Comparison of ENCODE assay signal across 21 cellular contexts in genomic region chr15:90633361-90633760, GRCh38.
A peak's percentile ranks its signal among the peaks of the same experiment; 100 is the strongest.
DNase-seq lines count a peak whose midpoint lies in the region; ATAC-seq and TF ChIP-seq lines count a peak whose summit lies in the region.
"Had no signal": no experiment of that assay in that cellular context is flagged by ENCODE, and none has a peak within 500 bp of the region (broad histone marks: within the 10 kb centered on the region; RNA-seq: fewer than 3 reads in every experiment).

No MANE protein-coding gene starts in this region.

- no peak for ATAC-seq in natural killer cell treated with Interleukin-12 subunit alpha and Interleukin-12 subunit beta and Interleukin-15 and Interleukin-18, amount 100 ng/mL, for 72 hours
- no peak for ATAC-seq in natural killer cell
- no peak for ATAC-seq in HG03175 (IDR thresholded peaks at IDR 0.05; ENCODE audit: unreplicated experiment)
- ATAC-seq: CD8-positive, alpha-beta T cell; GM12878 had no signal

- intact Hi-C loops in natural killer cell (cut with micrococcal nuclease) = no loop called here

- H3K4me1 Mint-ChIP-seq in activated CD4-positive, alpha-beta T cell treated with anti-CD3 and anti-CD28 coated beads, Interleukin-2, amount 10 ng/mL, durations not matched to agents 7 days and 5 days = peaks cover 6% of the 10 kb centered on the region
- H3K4me1 Mint-ChIP-seq in natural killer cell treated with Interleukin-12 subunit alpha and Interleukin-12 subunit beta and Interleukin-15 and Interleukin-18, amount 100 ng/mL, for 72 hours (ENCODE audit: low read depth in 2 of 2) = peaks cover 4 to 6% of the 10 kb centered on the region in 2 donors
- peaks cover 0 to 5% of the 10 kb centered on the region in 2 donors for H3K4me1 Mint-ChIP-seq in natural killer cell

- no peak overlapping the region for H3K4me3 ChIP-seq in fibroblast of the aortic adventitia (ENCODE audit: low read depth, low read length)
- H3K4me3 ChIP-seq: BLaER1 treated with 17β-estradiol and CSF1 and Interleukin-3, amounts not matched to agents 10 nM and 100 nM; GM12878 had no signal

- H3K9me3 Mint-ChIP-seq in activated CD4-positive, alpha-beta T cell treated with anti-CD3 and anti-CD28 coated beads, Interleukin-2, amount 10 ng/mL, durations not matched to agents 7 days and 5 days = peaks cover 2% of the 10 kb centered on the region
- no peaks in the 10 kb centered on the region for H3K9me3 Mint-ChIP-seq in natural killer cell treated with Interleukin-12 subunit alpha and Interleukin-12 subunit beta and Interleukin-15 and Interleukin-18, amount 100 ng/mL, for 72 hours
- no peaks in the 10 kb centered on the region for H3K9me3 Mint-ChIP-seq in natural killer cell
- H3K9me3 Mint-ChIP-seq: CD8-positive, alpha-beta T cell; IgD-negative memory B cell had no signal

- CTCF ChIA-PET in activated CD4-positive, alpha-beta T cell treated with anti-CD3 and anti-CD28 coated beads, Interleukin-2, amount 10 ng/mL, durations not matched to agents 7 days and 5 days (lab: Charles Lee) = interaction anchor here (1.6 kb wide), 1 partner anchor 35 kb away, joined by 3 read pairs; no protein-coding TSS in a partner anchor

- POLR2A ChIA-PET in activated CD4-positive, alpha-beta T cell treated with anti-CD3 and anti-CD28 coated beads, Interleukin-2, amount 10 ng/mL, durations not matched to agents 7 days and 5 days (lab: Charles Lee) = no interaction called here

- H3K27me3 Mint-ChIP-seq in activated CD4-positive, alpha-beta T cell treated with anti-CD3 and anti-CD28 coated beads, Interleukin-2, amount 10 ng/mL, durations not matched to agents 7 days and 5 days = no peaks in the 10 kb centered on the region
- H3K27me3 Mint-ChIP-seq in natural killer cell treated with Interleukin-12 subunit alpha and Interleukin-12 subunit beta and Interleukin-15 and Interleukin-18, amount 100 ng/mL, for 72 hours = no peaks in the 10 kb centered on the region
- H3K27me3 Mint-ChIP-seq in natural killer cell (ENCODE audit: low read depth in 2 of 2) = no peaks in the 10 kb centered on the region
- H3K27me3 Mint-ChIP-seq: IgD-negative memory B cell had no signal

- no peak overlapping the region for H3K4me3 Mint-ChIP-seq in activated CD4-positive, alpha-beta T cell treated with anti-CD3 and anti-CD28 coated beads, Interleukin-2, amount 10 ng/mL, durations not matched to agents 7 days and 5 days
- peak overlapping the region; percentile 36 for H3K4me3 Mint-ChIP-seq in natural killer cell treated with Interleukin-12 subunit alpha and Interleukin-12 subunit beta and Interleukin-15 and Interleukin-18, amount 100 ng/mL, for 72 hours
- H3K4me3 Mint-ChIP-seq in natural killer cell = no peak overlapping the region
- H3K4me3 Mint-ChIP-seq: CD8-positive, alpha-beta T cell had no signal

- H3K36me3 Mint-ChIP-seq in activated CD4-positive, alpha-beta T cell treated with anti-CD3 and anti-CD28 coated beads, Interleukin-2, amount 10 ng/mL, durations not matched to agents 7 days and 5 days (ENCODE audit: low read depth) = peaks cover 62% of the 10 kb centered on the region
- peaks cover 24% of the 10 kb centered on the region for H3K36me3 Mint-ChIP-seq in natural killer cell treated with Interleukin-12 subunit alpha and Interleukin-12 subunit beta and Interleukin-15 and Interleukin-18, amount 100 ng/mL, for 72 hours
- peaks cover 8% of the 10 kb centered on the region for H3K36me3 Mint-ChIP-seq in natural killer cell

- DNase-seq in activated CD4-positive, alpha-beta T cell treated with anti-CD3 and anti-CD28 coated beads, Interleukin-2, amount 10 ng/mL, durations not matched to agents 7 days and 5 days = no peak
- no peak for DNase-seq in activated CD4-positive, alpha-beta T cell treated with anti-CD3 and anti-CD28 coated beads for 48 hours
- DNase-seq in natural killer cell treated with Interleukin-12 subunit alpha and Interleukin-12 subunit beta and Interleukin-15 and Interleukin-18, amount 100 ng/mL, for 72 hours (ENCODE audit: low spot score) = no peak
- DNase-seq in natural killer cell (no peak), fibroblast of the aortic adventitia (ENCODE audit: low read depth) (peak; percentile 51), NCI-H1694 treated with DMSO at 0.1 percent for 48 hours (lab: John Stamatoyannopoulos, UW) (no peak)
- DNase-seq in stimulated activated CD4-positive, alpha-beta T cell treated with anti-CD3 and anti-CD28 coated beads, Interleukin-4, amount 100 ng/mL, for 24 hours = no peak
- DNase-seq: 8988T; CD8-positive, alpha-beta T cell; DND-41; NCI-H1105; NCI-H146; NCI-H2029 treated with DMSO at 0.1 percent for 48 hours; NCI-H345; NCI-H524; NCI-H774; NK-92 treated with Interleukin-12 subunit alpha and Interleukin-12 subunit beta, amount 100 ng/mL, for 24 hours had no signal

- H3K27ac Mint-ChIP-seq in activated CD4-positive, alpha-beta T cell treated with anti-CD3 and anti-CD28 coated beads, Interleukin-2, amount 10 ng/mL, durations not matched to agents 7 days and 5 days = peak overlapping the region; percentile 16
- H3K27ac Mint-ChIP-seq in natural killer cell treated with Interleukin-12 subunit alpha and Interleukin-12 subunit beta and Interleukin-15 and Interleukin-18, amount 100 ng/mL, for 72 hours = peak overlapping the region in 1 of 2 donors; percentile 33
- H3K27ac Mint-ChIP-seq in natural killer cell = no peak overlapping the region
- H3K27ac Mint-ChIP-seq: CD8-positive, alpha-beta T cell; IgD-negative memory B cell had no signal

- TF ChIP-seq CTCF in natural killer cell (IDR thresholded peaks at IDR 0.05) (no peak), fibroblast of the aortic adventitia (IDR thresholded peaks at IDR 0.05; ENCODE audit: insufficient read depth, low read length) (no peak)
